ENCODE assay signal across 9 cellular contexts in genomic region chr12:122024132-122024785, GRCh38. TPM values are rescaled to one million over a fixed set of nuclear protein-coding genes. Genes with fewer than 3 reads are reported as not detected.
DNase-seq lines count a peak whose midpoint lies in the region; ATAC-seq and TF ChIP-seq lines count a peak whose summit lies in the region.
"Had no signal": no experiment of that assay in that cellular context is flagged by ENCODE, and none has a peak within 500 bp of the region (broad histone marks: within the 10 kb centered on the region; RNA-seq: fewer than 3 reads in every experiment).

No MANE protein-coding gene starts in this region.

- peaks cover 8 to 14% of the 10 kb centered on the region in 2 donors for H3K4me1 ChIP-seq in neuronal stem cell (ENCODE audit: control insufficient read depth in 2 of 2, insufficient read depth in 1 of 2, low read depth in 1 of 2, low read length in 2 of 2)

- no peaks in the 10 kb centered on the region for H3K27me3 ChIP-seq in neuronal stem cell (ENCODE audit: control insufficient read depth in 3 of 3, insufficient read depth in 3 of 3, low read depth in 1 of 3, low read length in 3 of 3)

- WGBS in neuronal stem cell (ENCODE audit: extremely low coverage in 2 of 2, insufficient read length in 2 of 2, insufficient replicate concordance in 1 of 2), 2 donors = no CpG with 5 or more reads among the region's 16 CpGs

- TF ChIP-seq CTCF in C4-2B (conservative IDR thresholded peaks at IDR 0.05) (no peak), epithelial cell of esophagus (IDR thresholded peaks at IDR 0.05; ENCODE audit: insufficient read depth, low read depth, low read length, missing control alignments) (no peak)

- H3K27me3 Mint-ChIP-seq in IgD-negative memory B cell = peaks cover 19% of the 10 kb centered on the region

- no peak overlapping the region for H4K8ac ChIP-seq in neuronal stem cell (ENCODE audit: low read depth, low read length)

- peak overlapping the region; percentile 73 for H3K27ac ChIP-seq in C4-2B
- no peak overlapping the region for H3K27ac ChIP-seq in neuronal stem cell (replicated peaks; ENCODE audit: low read length)

- H2BK15ac ChIP-seq in neuronal stem cell (ENCODE audit: low read length) = no peak overlapping the region

- H2AFZ ChIP-seq in neuronal stem cell (ENCODE audit: low read length) = no peak overlapping the region

- H3K4me2 ChIP-seq in neuronal stem cell (ENCODE audit: insufficient read depth, low read length, poor library complexity, severe bottlenecking) = peak overlapping the region; percentile 93

- H2BK12ac ChIP-seq in neuronal stem cell (ENCODE audit: low read length) = no peak overlapping the region

- DNase-seq in epithelial cell of esophagus (ENCODE audit: low read depth) = no peak
- DNase-seq in neuronal stem cell (ENCODE audit: low spot score) = no peak
- DNase-seq in NK-92 treated with Interleukin-12 subunit alpha and Interleukin-12 subunit beta, amount 100 ng/mL, for 24 hours (lab: John Stamatoyannopoulos, UW) = no peak
- DNase-seq: central memory CD4-positive, alpha-beta T cell had no signal

- no peak overlapping the region for H3K4ac ChIP-seq in neuronal stem cell (ENCODE audit: low read length)

- H3K4me3 Mint-ChIP-seq in IgD-negative memory B cell = peak overlapping the region; percentile 71 to 98 (median 82)

- H2BK5ac ChIP-seq in neuronal stem cell (ENCODE audit: low read length) = no peak overlapping the region

- H3K9me3 Mint-ChIP-seq in IgD-negative memory B cell = no peaks in the 10 kb centered on the region

- no peak overlapping the region for H3K18ac ChIP-seq in neuronal stem cell (ENCODE audit: low read length)

- H3K9me3 ChIP-seq in neuronal stem cell (replicated peaks in 1 of 2; ENCODE audit: control insufficient read depth in 2 of 2, insufficient read depth in 1 of 2, low read depth in 1 of 2, low read length in 2 of 2) = peaks cover 0 to 2% of the 10 kb centered on the region in 2 donors

- H3K36me3 Mint-ChIP-seq in IgD-negative memory B cell = peaks cover 8% of the 10 kb centered on the region

- no peak overlapping the region for H3K14ac ChIP-seq in neuronal stem cell (ENCODE audit: low read length)

- peak overlapping the region; percentile 3 for H2AK5ac ChIP-seq in neuronal stem cell (ENCODE audit: low read depth, low read length)

- H3K4me3 ChIP-seq in epithelial cell of esophagus (ENCODE audit: low read length) (peak overlapping the region; percentile 66), neuronal stem cell (ENCODE audit: low read length in 2 of 2) (peak overlapping the region in 1 of 2 donors; percentile 86)

- peak overlapping the region; percentile 64 to 95 (median 76) for H3K27ac Mint-ChIP-seq in IgD-negative memory B cell

- no peak overlapping the region for H4K91ac ChIP-seq in neuronal stem cell (ENCODE audit: low read depth, low read length, poor library complexity)

- H3K36me3 ChIP-seq in neuronal stem cell (replicated peaks in 1 of 2; ENCODE audit: control insufficient read depth in 2 of 2, insufficient read depth in 2 of 2, low read length in 2 of 2) = peaks cover 2 to 5% of the 10 kb centered on the region in 2 donors

- H3K4me1 Mint-ChIP-seq in IgD-negative memory B cell = peaks cover 34 to 38% (median 34%) of the 10 kb centered on the region in 3 donors

- H2BK120ac ChIP-seq in neuronal stem cell (ENCODE audit: low read depth, low read length) = no peak overlapping the region

- ATAC-seq in HG03460 (IDR thresholded peaks at IDR 0.05; ENCODE audit: unreplicated experiment) = no peak
- ATAC-seq in HG02678 (IDR thresholded peaks at IDR 0.05; ENCODE audit: unreplicated experiment) = no peak
- ATAC-seq in GM18519 (IDR thresholded peaks at IDR 0.05; ENCODE audit: low FRiP score, unreplicated experiment) = no peak

- H3K79me1 ChIP-seq in neuronal stem cell (ENCODE audit: low read depth, low read length) = peaks cover 21% of the 10 kb centered on the region

- H3K23ac ChIP-seq in neuronal stem cell (ENCODE audit: low read depth, low read length, poor library complexity) = no peak overlapping the region

- no peak overlapping the region for H3K9ac ChIP-seq in neuronal stem cell (ENCODE audit: low read depth, low read length, poor library complexity)

RNA-seq across cellular contexts. Expression of gene BCL7A, which starts 2.6 kb away (rescaled TPM):
- 18.7 TPM for polyA plus RNA-seq in IgD-negative memory B cell
- polyA plus RNA-seq in neuronal stem cell (2013, experiment 1 of 2) = 31.6 TPM
- polyA plus RNA-seq in neuronal stem cell (2013, experiment 2 of 2) = 32.9 TPM

RNA-seq across cellular contexts. Expression of gene MLXIP, which starts 54.3 kb away (rescaled TPM):
- 17.5 TPM for polyA plus RNA-seq in IgD-negative memory B cell
- 18.3 TPM for polyA plus RNA-seq in neuronal stem cell (2013, experiment 1 of 2)
- polyA plus RNA-seq in neuronal stem cell (2013, experiment 2 of 2) = 18.1 TPM
